In the genomic region with DNA sequence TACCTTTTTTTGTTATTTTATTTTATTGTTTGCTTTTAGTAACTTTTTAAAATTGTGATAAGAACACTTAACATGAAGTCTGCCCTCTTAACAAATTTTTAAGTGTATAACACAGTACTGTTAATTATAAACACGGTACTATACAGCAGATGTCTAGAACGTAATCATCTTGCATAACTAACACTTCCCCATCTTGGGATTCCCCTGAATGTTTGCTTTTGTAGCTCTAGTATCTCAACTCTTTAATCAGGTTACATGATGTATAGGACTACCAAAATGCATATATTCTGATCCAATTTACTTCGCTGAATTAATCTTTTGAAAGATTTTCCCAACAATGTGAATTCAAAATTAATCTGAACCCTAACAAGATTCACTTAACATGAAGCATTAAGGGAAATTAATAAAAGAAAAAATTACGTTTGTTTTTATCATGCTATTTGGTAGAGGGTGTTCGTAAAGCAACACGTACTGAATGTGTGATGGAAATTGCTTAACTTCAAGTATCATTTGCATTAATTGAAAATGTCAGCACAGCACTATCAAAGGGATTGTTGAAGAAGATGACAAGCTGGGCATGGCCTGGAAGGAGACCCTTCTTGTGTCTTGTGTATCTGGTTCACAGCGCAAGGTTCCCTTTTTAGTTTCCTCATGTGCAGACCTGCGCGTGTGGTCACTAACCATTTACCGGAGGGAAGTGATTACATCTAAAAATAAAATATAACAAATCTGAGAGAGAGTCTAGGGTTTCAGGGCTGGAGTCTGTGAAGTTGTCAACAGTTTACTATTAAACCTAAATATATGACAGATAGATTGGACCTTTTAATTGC, we compare ENCODE assay signal across 10 cellular contexts. TPM values are rescaled to one million over a fixed set of nuclear protein-coding genes. Genes with fewer than 3 reads are reported as not detected.
A peak's percentile ranks its signal among the peaks of the same experiment; 100 is the strongest.
DNase-seq lines count a peak whose midpoint lies in the region; ATAC-seq lines count a peak whose summit lies in the region.
"Had no signal": no experiment of that assay in that cellular context is flagged by ENCODE, and none has a peak within 500 bp of the region (broad histone marks: within the 10 kb centered on the region; RNA-seq: fewer than 3 reads in every experiment).

No MANE protein-coding gene starts in this region.

- H3K36me3 Mint-ChIP-seq in T-helper 17 cell (ENCODE audit: low read depth): peaks cover 2% of the 10 kb centered on the region
- H3K36me3 Mint-ChIP-seq in activated CD4-positive, alpha-beta T cell treated with anti-CD3 and anti-CD28 coated beads, Interleukin-2, amount 10 ng/mL, durations not matched to agents 24 days and 14 days (ENCODE audit: low read depth): no peaks in the 10 kb centered on the region

- intact Hi-C loops in activated CD4-positive, alpha-beta T cell treated with anti-CD3 and anti-CD28 coated beads, Interleukin-2, amount 10 ng/mL, durations not matched to agents 24 days and 14 days (cut with micrococcal nuclease): no loop called here

- no peak overlapping the region for H3K4me3 Mint-ChIP-seq in T-helper 17 cell
- H3K4me3 Mint-ChIP-seq in activated CD4-positive, alpha-beta T cell treated with anti-CD3 and anti-CD28 coated beads, Interleukin-2, amount 10 ng/mL, durations not matched to agents 24 days and 14 days: no peak overlapping the region

- no peak for DNase-seq in T-helper 17 cell
- no peak for DNase-seq in cerebellum (ENCODE audit: low spot score)
- DNase-seq in GF-D8 (lab: John Stamatoyannopoulos, UW): no peak
- no peak for DNase-seq in activated CD4-positive, alpha-beta T cell treated with anti-CD3 and anti-CD28 coated beads, Interleukin-2, amount 10 ng/mL, durations not matched to agents 24 days and 14 days
- no peak for DNase-seq in epidermal melanocyte (ENCODE audit: insufficient read length, low spot score)
- DNase-seq: glutamatergic neuron had no signal

- no peaks in the 10 kb centered on the region for H3K9me3 ChIP-seq in T-helper 17 cell (ENCODE audit: control insufficient read depth, low read length, poor library complexity, severe bottlenecking)

- H3K27ac Mint-ChIP-seq in T-helper 17 cell: no peak overlapping the region
- no peak overlapping the region for H3K27ac Mint-ChIP-seq in activated CD4-positive, alpha-beta T cell treated with anti-CD3 and anti-CD28 coated beads, Interleukin-2, amount 10 ng/mL, durations not matched to agents 24 days and 14 days

- H3K4me1 Mint-ChIP-seq in T-helper 17 cell: no peaks in the 10 kb centered on the region
- H3K4me1 Mint-ChIP-seq in activated CD4-positive, alpha-beta T cell treated with anti-CD3 and anti-CD28 coated beads, Interleukin-2, amount 10 ng/mL, durations not matched to agents 24 days and 14 days: no peaks in the 10 kb centered on the region

- H3K9me3 Mint-ChIP-seq in activated CD4-positive, alpha-beta T cell treated with anti-CD3 and anti-CD28 coated beads, Interleukin-2, amount 10 ng/mL, durations not matched to agents 24 days and 14 days: no peaks in the 10 kb centered on the region

- ATAC-seq in GM18511 (IDR thresholded peaks at IDR 0.05; ENCODE audit: unreplicated experiment) (peak; percentile 90), GM21447 (IDR thresholded peaks at IDR 0.05; ENCODE audit: unreplicated experiment) (peak; percentile 91), HG03159 (IDR thresholded peaks at IDR 0.05; ENCODE audit: unreplicated experiment) (peak; percentile 86), T-helper 17 cell (peak; percentile 82)
- ATAC-seq: HepG2 had no signal

- peaks cover 23% of the 10 kb centered on the region for H3K27me3 Mint-ChIP-seq in T-helper 17 cell
- peaks cover 23% of the 10 kb centered on the region for H3K27me3 Mint-ChIP-seq in activated CD4-positive, alpha-beta T cell treated with anti-CD3 and anti-CD28 coated beads, Interleukin-2, amount 10 ng/mL, durations not matched to agents 24 days and 14 days

RNA-seq across cellular contexts. Expression of a gene that starts 15.2 kb away (rescaled TPM):
- total RNA-seq in T-helper 17 cell (1 to 10 TPM in 1 of 2 donors, not detected in 1; 1.5 TPM), cerebellum (0.45 TPM)
- total RNA-seq in activated CD4-positive, alpha-beta T cell treated with anti-CD3 and anti-CD28 coated beads, Interleukin-2, amount 10 ng/mL, durations not matched to agents 24 days and 14 days: not detected in 2 replicates
- total RNA-seq: HepG2 had no signal
